Comparison of ENCODE assay signal across 12 cellular contexts in genomic region chr13:97122381-97122996, GRCh38.
A peak's percentile ranks its signal among the peaks of the same experiment; 100 is the strongest.
DNase-seq lines count a peak whose midpoint lies in the region; ATAC-seq and TF ChIP-seq lines count a peak whose summit lies in the region.
"Had no signal": no experiment of that assay in that cellular context is flagged by ENCODE, and none has a peak within 500 bp of the region (broad histone marks: within the 10 kb centered on the region; RNA-seq: fewer than 3 reads in every experiment).

No MANE protein-coding gene starts in this region.

- H3K9ac ChIP-seq in fibroblast of lung (ENCODE audit: insufficient read depth, low read length): no peak overlapping the region
- H3K9ac ChIP-seq: KMS-11 had no signal

- ATAC-seq in HG03432 (IDR thresholded peaks at IDR 0.05; ENCODE audit: unreplicated experiment): no peak

- no peaks in the 10 kb centered on the region for H3K36me3 Mint-ChIP-seq in HFFc6 (ENCODE audit: low read depth)

- DNase-seq in HFFc6: peak; percentile 78
- peak in 1 of 2 experiments; percentile 68 for DNase-seq in SJSA1 (ENCODE audit: low read depth in 1 of 2, low spot score in 2 of 2)
- peak; percentile 66 to 80 for DNase-seq in fibroblast of lung (ENCODE audit: low read depth in 2 of 2)
- peak; percentile 40 for DNase-seq in skeletal muscle cell (ENCODE audit: low read depth)
- DNase-seq in NCI-H2227 (lab: John Stamatoyannopoulos, UW; ENCODE audit: unreplicated experiment): no peak
- DNase-seq in stimulated activated CD4-positive, alpha-beta T cell treated with anti-CD3 and anti-CD28 coated beads, Interleukin-12 subunit alpha, Interleukin-12 subunit beta, amount 100 ng/mL, for 4 hours: no peak
- DNase-seq: activated CD4-positive, alpha-beta T cell treated with anti-CD3 and anti-CD28 coated beads for 48 hours; activated effector memory CD4-positive, alpha-beta T cell treated with anti-CD3 and anti-CD28 coated beads, Interleukin-2, amount 50 U/mL, for 16 hours; NCI-H510A had no signal

- no peaks in the 10 kb centered on the region for H3K9me3 Mint-ChIP-seq in HFFc6
- H3K9me3 Mint-ChIP-seq: dendritic cell treated with granulocyte-macrophage colony-stimulating factor and Interleukin-4, amounts not matched to agents 40 ng/mL and 50 ng/mL, for 4 days had no signal

- H3K4me1 Mint-ChIP-seq in HFFc6 (ENCODE audit: low read depth): peaks cover 61% of the 10 kb centered on the region

- no peak overlapping the region for H3K4me2 ChIP-seq in fibroblast of lung (ENCODE audit: extremely low read depth, insufficient read depth, low read length)
- H3K4me2 ChIP-seq: KMS-11 had no signal

- H3K4me3 ChIP-seq in SJSA1: no peak overlapping the region
- H3K4me3 ChIP-seq in fibroblast of lung (replicated peaks in 1 of 4; ENCODE audit: control extremely low read depth in 1 of 4, insufficient read depth in 1 of 4, low read depth in 3 of 4, low read length in 4 of 4): no peak overlapping the region
- no peak overlapping the region for H3K4me3 ChIP-seq in skeletal muscle cell (ENCODE audit: low read depth, low read length)

- peak overlapping the region; percentile 14 for H3K4me3 Mint-ChIP-seq in HFFc6
- H3K4me3 Mint-ChIP-seq: dendritic cell treated with granulocyte-macrophage colony-stimulating factor and Interleukin-4, amounts not matched to agents 40 ng/mL and 50 ng/mL, for 4 days had no signal

- H3K27ac ChIP-seq in SJSA1 (peak overlapping the region; percentile 26), fibroblast of lung (ENCODE audit: insufficient read depth, low read length) (no peak overlapping the region)
- H3K27ac ChIP-seq: KMS-11 had no signal

- no peak overlapping the region for H2AFZ ChIP-seq in fibroblast of lung (ENCODE audit: low read length)

- TF ChIP-seq CTCF in HFFc6 (IDR thresholded peaks at IDR 0.05): no peak
- no peak for TF ChIP-seq CTCF in fibroblast of lung (conservative IDR thresholded peaks at IDR 0.05 in 1 of 2, IDR thresholded peaks at IDR 0.05 in 1 of 2; ENCODE audit: low read depth in 1 of 2, low read length in 2 of 2)

- peaks cover 55% of the 10 kb centered on the region for H3K4me1 ChIP-seq in SJSA1 (replicated peaks)
- peaks cover 18% of the 10 kb centered on the region for H3K4me1 ChIP-seq in fibroblast of lung (ENCODE audit: control insufficient read depth, extremely low read depth, insufficient read depth, low read length)

- H3K27ac Mint-ChIP-seq in HFFc6: peak overlapping the region; percentile 27
- H3K27ac Mint-ChIP-seq: dendritic cell treated with granulocyte-macrophage colony-stimulating factor and Interleukin-4, amounts not matched to agents 40 ng/mL and 50 ng/mL, for 4 days had no signal

- H3K9me3 ChIP-seq in SJSA1 (replicated peaks) (no peaks in the 10 kb centered on the region), fibroblast of lung (ENCODE audit: control insufficient read depth, insufficient read depth, low read depth, low read length) (no peaks in the 10 kb centered on the region)

- H4K20me1 ChIP-seq in fibroblast of lung (ENCODE audit: control insufficient read depth, extremely low read depth, insufficient read depth, low read length): no peaks in the 10 kb centered on the region

- H3K36me3 ChIP-seq in SJSA1 (no peaks in the 10 kb centered on the region), fibroblast of lung (ENCODE audit: control insufficient read depth, insufficient read depth, low read length) (no peaks in the 10 kb centered on the region)

- no peaks in the 10 kb centered on the region for H3K27me3 ChIP-seq in SJSA1 (replicated peaks)
- H3K27me3 ChIP-seq in fibroblast of lung (ENCODE audit: control insufficient read depth, insufficient read depth, low read length): no peaks in the 10 kb centered on the region

- no peaks in the 10 kb centered on the region for H3K79me2 ChIP-seq in fibroblast of lung (ENCODE audit: control insufficient read depth, insufficient read depth, low read length)

- H3K27me3 Mint-ChIP-seq in HFFc6 (ENCODE audit: insufficient read depth): peaks cover 2% of the 10 kb centered on the region; the same call in 1 of the 2 replicates

Comparison
In these comparisons a context has a peak if more than half of its experiments do, and no peak if none do; other contexts are left out.
1. DNase-seq: peak in HFFc6 (single experiment), fibroblast of lung (2 of 2) and skeletal muscle cell (single experiment); none in NCI-H2227 (single experiment) and stimulated activated CD4-positive, alpha-beta T cell treated with anti-CD3 and anti-CD28 coated beads, Interleukin-12 subunit alpha, Interleukin-12 subunit beta, amount 100 ng/mL, for 4 hours (single experiment).